Comparison of ENCODE assay signal across 8 cellular contexts in genomic region chr19:56121180-56122167, GRCh38. TPM values are rescaled to one million over a fixed set of nuclear protein-coding genes. Genes with fewer than 3 reads are reported as not detected.
DNase-seq lines count a peak whose midpoint lies in the region; ATAC-seq and TF ChIP-seq lines count a peak whose summit lies in the region.

TSS of gene ZNF787 (minus strand) at chr19:56121295. CDS start at chr19:56103217, 18,078 bp downstream.

- peak within 1 kb of the TSS; percentile 88 for H3K18ac ChIP-seq in trophoblast cell (ENCODE audit: low read length)

- H3K4me2 ChIP-seq in trophoblast cell (ENCODE audit: low read length) = peak within 1 kb of the TSS; percentile 89

- peak; percentile 81 for ATAC-seq in HG02763 (IDR thresholded peaks at IDR 0.05; ENCODE audit: unreplicated experiment)
- ATAC-seq in activated naive CD8-positive, alpha-beta T cell treated with anti-CD3 and anti-CD28 coated beads, Interleukin-2, amount 50 U/mL, for 24 hours = peak; percentile 93
- ATAC-seq in Right ventricle myocardium superior (ENCODE audit: poor library complexity) = peak; percentile 94

- peak within 1 kb of the TSS; percentile 92 for H3K27ac Mint-ChIP-seq in activated naive CD8-positive, alpha-beta T cell treated with anti-CD3 and anti-CD28 coated beads, Interleukin-2, amount 50 U/mL, for 24 hours
- peak within 1 kb of the TSS; percentile 91 for H3K27ac Mint-ChIP-seq in type B pancreatic cell

- H3K14ac ChIP-seq in trophoblast cell (ENCODE audit: low read length) = peak within 1 kb of the TSS; percentile 95

- H3K9me3 ChIP-seq in trophoblast cell (ENCODE audit: insufficient read depth, low read depth, low read length) = no peaks in the 10 kb centered on the region

- peaks cover 11% of the 10 kb centered on the region for H3K79me1 ChIP-seq in trophoblast cell (ENCODE audit: low read length)

- WGBS in trophoblast cell (ENCODE audit: extremely low coverage, insufficient coverage, insufficient read length) = no CpG with 5 or more reads among the region's 74 CpGs

- H3K4me1 Mint-ChIP-seq in activated naive CD8-positive, alpha-beta T cell treated with anti-CD3 and anti-CD28 coated beads, Interleukin-2, amount 50 U/mL, for 24 hours = peaks cover 36% of the 10 kb centered on the region
- peaks cover 15% of the 10 kb centered on the region for H3K4me1 Mint-ChIP-seq in type B pancreatic cell (ENCODE audit: unreplicated experiment)

- H3K9me3 Mint-ChIP-seq in activated naive CD8-positive, alpha-beta T cell treated with anti-CD3 and anti-CD28 coated beads, Interleukin-2, amount 50 U/mL, for 24 hours = no peaks in the 10 kb centered on the region
- no peaks in the 10 kb centered on the region for H3K9me3 Mint-ChIP-seq in type B pancreatic cell

- H4K8ac ChIP-seq in trophoblast cell (ENCODE audit: low read depth, low read length) = peak within 1 kb of the TSS; percentile 89

- H2BK5ac ChIP-seq in trophoblast cell (ENCODE audit: low read depth, low read length, poor library complexity) = peak within 1 kb of the TSS; percentile 79

- DNase-seq in GM12865 (ENCODE audit: low read depth) (peak; percentile 99), NCI-H1417 treated with DMSO at 0.1 percent for 48 hours (lab: John Stamatoyannopoulos, UW) (peak; percentile 45), SW480 (ENCODE audit: low spot score) (peak; percentile 98), Right ventricle myocardium superior (peak; percentile 99), trophoblast cell (peak; percentile 91 to 95), type B pancreatic cell (ENCODE audit: extremely low spot score, unreplicated experiment) (peak; percentile 100)
- DNase-seq in activated naive CD8-positive, alpha-beta T cell treated with anti-CD3 and anti-CD28 coated beads, Interleukin-2, amount 50 U/mL, for 24 hours = peak; percentile 97

- peaks cover 6% of the 10 kb centered on the region for H3K36me3 Mint-ChIP-seq in activated naive CD8-positive, alpha-beta T cell treated with anti-CD3 and anti-CD28 coated beads, Interleukin-2, amount 50 U/mL, for 24 hours (ENCODE audit: low read depth)
- no peaks in the 10 kb centered on the region for H3K36me3 Mint-ChIP-seq in type B pancreatic cell

- H2AFZ ChIP-seq in trophoblast cell (ENCODE audit: insufficient read depth, low read length, poor library complexity) = peak within 1 kb of the TSS; percentile 47

- TF ChIP-seq CTCF in GM12865 (IDR thresholded peaks at IDR 0.05; ENCODE audit: insufficient read depth, low read depth, low read length, missing control alignments) (no peak), type B pancreatic cell (conservative IDR thresholded peaks at IDR 0.05) (no peak)

- peak within 1 kb of the TSS; percentile 86 for H2AK5ac ChIP-seq in trophoblast cell (ENCODE audit: low read length)

- no peaks in the 10 kb centered on the region for H3K27me3 ChIP-seq in trophoblast cell (ENCODE audit: insufficient read depth, low read length)

- peak within 1 kb of the TSS; percentile 99 for H3K4ac ChIP-seq in trophoblast cell (ENCODE audit: low read depth, low read length)

- H3K23ac ChIP-seq in trophoblast cell (ENCODE audit: low read length) = no peak within 1 kb of the TSS

- no peaks in the 10 kb centered on the region for H3K27me3 Mint-ChIP-seq in activated naive CD8-positive, alpha-beta T cell treated with anti-CD3 and anti-CD28 coated beads, Interleukin-2, amount 50 U/mL, for 24 hours
- H3K27me3 Mint-ChIP-seq in type B pancreatic cell = no peaks in the 10 kb centered on the region

- peak within 1 kb of the TSS; percentile 75 for H3K27ac ChIP-seq in trophoblast cell (ENCODE audit: low read depth, low read length)

- H4K12ac ChIP-seq in trophoblast cell (ENCODE audit: low read depth, low read length) = peak within 1 kb of the TSS; percentile 45

- intact Hi-C loops in Right ventricle myocardium superior (cut with DNase I) = loop anchor here (2.0 kb wide), 1 partner anchor 19 kb away; the partner anchor contains the start of gene ZNF444

- H3K36me3 ChIP-seq in trophoblast cell (ENCODE audit: control insufficient read depth in 1 of 2, insufficient read depth in 2 of 2, low read length in 2 of 2) = peaks cover 18% of the 10 kb centered on the region in 2 experiments

- peaks cover 37% of the 10 kb centered on the region for H3K79me2 ChIP-seq in trophoblast cell (ENCODE audit: control insufficient read depth, insufficient read depth, low read length, poor library complexity)

- peak within 1 kb of the TSS; percentile 5 for H2BK12ac ChIP-seq in trophoblast cell (ENCODE audit: low read length)

- peak within 1 kb of the TSS; percentile 39 for H2BK120ac ChIP-seq in trophoblast cell (ENCODE audit: insufficient read depth, low read length, poor library complexity)

- H3K4me3 ChIP-seq in GM12865 (ENCODE audit: low read depth, low read length) (peak within 1 kb of the TSS; percentile 84), trophoblast cell (ENCODE audit: low read depth, low read length) (peak within 1 kb of the TSS; percentile 85)

- peak within 1 kb of the TSS; percentile 88 for H3K9ac ChIP-seq in trophoblast cell (ENCODE audit: low read length)

- peaks cover 7 to 16% of the 10 kb centered on the region in 2 experiments for H3K4me1 ChIP-seq in trophoblast cell (ENCODE audit: control insufficient read depth in 1 of 2, insufficient read depth in 2 of 2, low read length in 2 of 2)

- H4K91ac ChIP-seq in trophoblast cell (ENCODE audit: low read depth, low read length) = peak within 1 kb of the TSS; percentile 95

- H3K4me3 Mint-ChIP-seq in activated naive CD8-positive, alpha-beta T cell treated with anti-CD3 and anti-CD28 coated beads, Interleukin-2, amount 50 U/mL, for 24 hours = peak within 1 kb of the TSS; percentile 86
- H3K4me3 Mint-ChIP-seq in type B pancreatic cell = peak within 1 kb of the TSS; percentile 90

RNA-seq across cellular contexts. Expression of gene ZNF787, which starts in this region (rescaled TPM):
- total RNA-seq in Right ventricle myocardium superior (33.9 TPM), type B pancreatic cell (ENCODE audit: low replicate concordance) (30.2 and 34.0 TPM in 2 replicates)
- 23.4 and 24.3 TPM in 2 replicates for polyA plus RNA-seq in trophoblast cell (2013)

Comparison
In these comparisons a context has a peak if more than half of its experiments do, and no peak if none do; other contexts are left out.
1. Peak in every context shown above with its lines: DNase-seq, ATAC-seq, H3K4me3 ChIP-seq and H3K27ac ChIP-seq.
2. DNase-seq: peak in every context shown above with its lines; median percentile 100 in type B pancreatic cell; 99 in GM12865; 99 in Right ventricle myocardium superior; 98 in SW480; 97 in activated naive CD8-positive, alpha-beta T cell treated with anti-CD3 and anti-CD28 coated beads, Interleukin-2, amount 50 U/mL, for 24 hours; 93 in trophoblast cell; 45 in NCI-H1417 treated with DMSO at 0.1 percent for 48 hours.